11 cellular contexts compared by ENCODE assay signal in genomic region chr6:43927525-43928210, GRCh38.
DNase-seq lines count a peak whose midpoint lies in the region; ATAC-seq, FAIRE-seq and TF ChIP-seq lines count a peak whose summit lies in the region.
"Had no signal": no experiment of that assay in that cellular context is flagged by ENCODE, and none has a peak within 500 bp of the region (broad histone marks: within the 10 kb centered on the region; RNA-seq: fewer than 3 reads in every experiment).

No MANE protein-coding gene starts in this region.

- H3K27me3 ChIP-seq in keratinocyte (ENCODE audit: control insufficient read depth, extremely low read depth, insufficient read depth, low read length), result no peaks in the 10 kb centered on the region

- H3K27ac Mint-ChIP-seq in activated CD4-positive, alpha-beta memory T cell treated with anti-CD3 and anti-CD28 coated beads for 36 hours, result no peak overlapping the region

- no peaks in the 10 kb centered on the region for H4K20me1 ChIP-seq in keratinocyte (ENCODE audit: control insufficient read depth, extremely low read depth, insufficient read depth, low read length)

- DNase-seq in SK-N-MC (ENCODE audit: low read depth, low spot score) (no peak), keratinocyte (ENCODE audit: low read depth, low spot score) (no peak), islet precursor cell (no peak)
- no peak for DNase-seq in activated CD4-positive, alpha-beta memory T cell treated with anti-CD3 and anti-CD28 coated beads for 36 hours
- DNase-seq: CD4-positive, alpha-beta memory T cell had no signal

- dilution Hi-C loops in keratinocyte (cut with MboI; ENCODE audit: extremely low pct_ligation_motif_present, low sequenced_read_pairs), result no loop called here

- intact Hi-C loops in activated CD4-positive, alpha-beta memory T cell treated with anti-CD3 and anti-CD28 coated beads for 36 hours (cut with micrococcal nuclease), result no loop called here

- no peaks in the 10 kb centered on the region for H3K36me3 ChIP-seq in HEK293 (ENCODE audit: control insufficient read depth in 2 of 2, insufficient read depth in 1 of 2, low read length in 2 of 2)
- no peaks in the 10 kb centered on the region for H3K36me3 ChIP-seq in SK-N-MC (ENCODE audit: insufficient read depth, low read length)
- no peaks in the 10 kb centered on the region for H3K36me3 ChIP-seq in keratinocyte (ENCODE audit: control insufficient read depth in 2 of 2, extremely low read depth in 1 of 2, insufficient read depth in 2 of 2, low read length in 2 of 2)
- H3K36me3 ChIP-seq: neutrophil had no signal

- TF ChIP-seq CTCF in 22Rv1 (IDR thresholded peaks at IDR 0.05) (no peak), HEK293 (tag by site-specific recombination; IDR thresholded peaks at IDR 0.05) (no peak), keratinocyte (optimal IDR thresholded peaks at IDR 0.05 in 1 of 3, IDR thresholded peaks at IDR 0.05 in 1 of 3, conservative IDR thresholded peaks at IDR 0.05 in 1 of 3; ENCODE audit: extremely low read depth in 1 of 3, insufficient read depth in 2 of 3, low read length in 3 of 3) (peak in 1 of 3 experiments; percentile 66)

- peak overlapping the region; percentile 77 for H3K9ac ChIP-seq in SK-N-MC (ENCODE audit: insufficient read length)
- no peak overlapping the region for H3K9ac ChIP-seq in keratinocyte (ENCODE audit: control insufficient read depth, extremely low read depth, insufficient read depth, low read length)

- H3K4me2 ChIP-seq in keratinocyte (ENCODE audit: control insufficient read depth, extremely low read depth, insufficient read depth, low read depth, low read length), result peak overlapping the region; percentile 27

- POLR2A ChIA-PET in HEK293 (lab: Yijun Ruan, JAX), result interaction anchor here (1.9 kb wide), 1 partner anchor 158 kb away, joined by 8 read pairs; the partner anchor contains the start of gene VEGFA
- POLR2A ChIA-PET in activated CD4-positive, alpha-beta memory T cell treated with anti-CD3 and anti-CD28 coated beads for 36 hours (lab: Charles Lee), result no interaction called here

- no peaks in the 10 kb centered on the region for H3K79me2 ChIP-seq in keratinocyte (ENCODE audit: control insufficient read depth, insufficient read depth, low read length)

- H3K4me3 ChIP-seq in HEK293 (ENCODE audit: low read depth, low read length) (no peak overlapping the region), SK-N-MC (no peak overlapping the region), keratinocyte (ENCODE audit: control insufficient read depth in 2 of 3, extremely low read depth in 1 of 3, insufficient read depth in 2 of 3, low read depth in 1 of 3, low read length in 3 of 3) (no peak overlapping the region)
- H3K4me3 ChIP-seq: coronary artery had no signal

- H3K27ac ChIP-seq in 22Rv1 (peak overlapping the region; percentile 37; the same call in 1 of the 2 replicates), HEK293 (ENCODE audit: extremely low read depth, low read depth, low read length) (peak overlapping the region; percentile 91; the same call in 1 of the 2 replicates), SK-N-MC (peak overlapping the region; percentile 97), keratinocyte (ENCODE audit: control insufficient read depth, insufficient read depth, low read length) (peak overlapping the region; percentile 72)
- H3K27ac ChIP-seq: coronary artery, neutrophil had no signal

- H3K4me1 Mint-ChIP-seq in activated CD4-positive, alpha-beta memory T cell treated with anti-CD3 and anti-CD28 coated beads for 36 hours (ENCODE audit: low read depth), result peaks cover 25% of the 10 kb centered on the region

- no peaks in the 10 kb centered on the region for H3K9me3 Mint-ChIP-seq in activated CD4-positive, alpha-beta memory T cell treated with anti-CD3 and anti-CD28 coated beads for 36 hours
- H3K9me3 Mint-ChIP-seq: CD4-positive, alpha-beta memory T cell had no signal

- H2AFZ ChIP-seq in keratinocyte (ENCODE audit: control insufficient read depth, low read length), result no peak overlapping the region

- H3K4me1 ChIP-seq in HEK293 (ENCODE audit: control insufficient read depth, insufficient read depth, low read length) (peaks cover 16% of the 10 kb centered on the region), keratinocyte (ENCODE audit: control insufficient read depth, extremely low read depth, insufficient read depth, low read length) (peaks cover 38% of the 10 kb centered on the region)

- no peaks in the 10 kb centered on the region for H3K36me3 Mint-ChIP-seq in activated CD4-positive, alpha-beta memory T cell treated with anti-CD3 and anti-CD28 coated beads for 36 hours
- H3K36me3 Mint-ChIP-seq: CD4-positive, alpha-beta memory T cell had no signal

- H3K27me3 Mint-ChIP-seq in activated CD4-positive, alpha-beta memory T cell treated with anti-CD3 and anti-CD28 coated beads for 36 hours, result no peaks in the 10 kb centered on the region
- H3K27me3 Mint-ChIP-seq: CD4-positive, alpha-beta memory T cell had no signal

- ATAC-seq in HG03097 (IDR thresholded peaks at IDR 0.05; ENCODE audit: low FRiP score, unreplicated experiment), result no peak
- ATAC-seq in HG02588 (IDR thresholded peaks at IDR 0.05; ENCODE audit: unreplicated experiment), result no peak

- no peak overlapping the region for H3K4me3 Mint-ChIP-seq in activated CD4-positive, alpha-beta memory T cell treated with anti-CD3 and anti-CD28 coated beads for 36 hours
- H3K4me3 Mint-ChIP-seq: CD4-positive, alpha-beta memory T cell had no signal

- H3K9me3 ChIP-seq in HEK293 (ENCODE audit: control insufficient read depth, insufficient read depth, low read depth, low read length) (no peaks in the 10 kb centered on the region), SK-N-MC (ENCODE audit: low read depth, low read length) (no peaks in the 10 kb centered on the region), keratinocyte (ENCODE audit: control insufficient read depth, low read depth, low read length) (no peaks in the 10 kb centered on the region)
- H3K9me3 ChIP-seq: neutrophil had no signal

- CTCF ChIA-PET in HEK293 (lab: Yijun Ruan, JAX), result interaction anchor here (0.6 to 3.3 kb wide), 10 partner anchors 11 to 339 kb away, joined by 3 to 9 read pairs (median 3); no protein-coding TSS in a partner anchor
- CTCF ChIA-PET in activated CD4-positive, alpha-beta memory T cell treated with anti-CD3 and anti-CD28 coated beads for 36 hours (lab: Charles Lee), result interaction anchor here (1.1 to 2.3 kb wide), 2 partner anchors 25 to 153 kb away, joined by 4 to 7 read pairs; no protein-coding TSS in a partner anchor

- H3K9me1 ChIP-seq in keratinocyte (ENCODE audit: control insufficient read depth, extremely low read depth, insufficient read depth, low read length), result no peaks in the 10 kb centered on the region

- peak; percentile 72 for FAIRE-seq in keratinocyte (lab: Jason Lieb, UNC)

TF ChIP-seq in HEK293, 187 proteins besides CTCF, POLR2A, EP300 and RAD21 (continues in another document):
- TF ChIP-seq ZNF701 (tag by site-specific recombination; IDR thresholded peaks at IDR 0.05) (no peak), ZNF140 (tag by site-specific recombination; IDR thresholded peaks at IDR 0.05) (no peak), BCL6B (tag by site-specific recombination; IDR thresholded peaks at IDR 0.05) (no peak), ZFP69B (tag by site-specific recombination; IDR thresholded peaks at IDR 0.05) (no peak), ZNF449 (tag by site-specific recombination; IDR thresholded peaks at IDR 0.05) (no peak), ZNF792 (tag by site-specific recombination; IDR thresholded peaks at IDR 0.05) (no peak), ZNF19 (tag by site-specific recombination; IDR thresholded peaks at IDR 0.05; ENCODE audit: low read depth) (no peak), ZNF354C (tag by site-specific recombination; IDR thresholded peaks at IDR 0.05; ENCODE audit: borderline replicate concordance, low read depth) (no peak), ZNF600 (tag by site-specific recombination; IDR thresholded peaks at IDR 0.05) (no peak)

Comparison
In these comparisons a context has a peak if more than half of its experiments do, and no peak if none do; other contexts are left out.
1. H3K27ac ChIP-seq: peak in every context shown above with its lines; median percentile 97 in SK-N-MC; 91 in HEK293; 72 in keratinocyte; 37 in 22Rv1.